In genomic region chr17:31541559-31541958, GRCh38 we compare ENCODE assay signal across 14 cellular contexts.
A peak's percentile ranks its signal among the peaks of the same experiment; 100 is the strongest.
DNase-seq lines count a peak whose midpoint lies in the region; ATAC-seq and TF ChIP-seq lines count a peak whose summit lies in the region.
"Had no signal": no experiment of that assay in that cellular context is flagged by ENCODE, and none has a peak within 500 bp of the region (broad histone marks: within the 10 kb centered on the region; RNA-seq: fewer than 3 reads in every experiment).

No MANE protein-coding gene starts in this region.

- TF ChIP-seq CTCF in GM13976 (IDR thresholded peaks at IDR 0.05; ENCODE audit: borderline replicate concordance, control extremely low read depth, extremely low read depth, insufficient read depth, missing control alignments) = no peak

- no peaks in the 10 kb centered on the region for H3K79me2 ChIP-seq in GM23248 (ENCODE audit: insufficient read depth)

- H3K27ac ChIP-seq in GM23248 = no peak overlapping the region
- H3K27ac ChIP-seq: neural progenitor cell, tibial nerve had no signal

- no peaks in the 10 kb centered on the region for H4K20me1 ChIP-seq in GM23248 (ENCODE audit: insufficient read depth)

- no peaks in the 10 kb centered on the region for H3F3A ChIP-seq in GM23248 (ENCODE audit: insufficient read depth)

- WGBS in GM23248 (ENCODE audit: low coverage in 1 of 2, low lambda C conversion rate in 2 of 2, missing lambda C conversion rate in 2 of 2), 2 experiments = 66 to 79% methylated on average over 5 of the region's 5 CpGs

- in situ Hi-C loops in GM23248 (cut with MboI) (no loop called here), SK-MEL-5 (cut with HindIII; ENCODE audit: low pct_unique_long_range_greater_than_20kb, low sequenced_read_pairs) (no loop called here), GM13976 (cut with MboI; ENCODE audit: low sequenced_read_pairs, unreplicated experiment) (no loop called here)

- peak; percentile 52 for DNase-seq in DMS53 (lab: John Stamatoyannopoulos, UW)
- DNase-seq in DMS53 treated with DMSO at 0.1 percent for 48 hours (lab: John Stamatoyannopoulos, UW; ENCODE audit: unreplicated experiment) = no peak
- peak; percentile 62 for DNase-seq in GM23248
- DNase-seq in SK-MEL-5 (ENCODE audit: low read depth, low spot score) = peak; percentile 43
- no peak for DNase-seq in left lobe of liver (ENCODE audit: low spot score)
- DNase-seq in GM13976 (ENCODE audit: low spot score) = no peak
- DNase-seq in NCI-H2081 (lab: John Stamatoyannopoulos, UW) = no peak
- no peak for DNase-seq in NCI-H187 (lab: John Stamatoyannopoulos, UW)
- DNase-seq: activated B cell treated with CpG ODN at 0.5 μM for 24 hours; activated naive CD4-positive, alpha-beta T cell; GOT3; stimulated activated CD4-positive, alpha-beta T cell treated with anti-CD3 and anti-CD28 coated beads, Interleukin-4, amount 100 ng/mL, for 1 hour had no signal

- H3K4me2 ChIP-seq in GM23248 (ENCODE audit: unreplicated experiment) = no peak overlapping the region
- H3K4me2 ChIP-seq: neural progenitor cell had no signal

- H3K4me3 ChIP-seq in GM23248 = no peak overlapping the region
- H3K4me3 ChIP-seq: neural progenitor cell, tibial nerve had no signal

- no peak overlapping the region for H2AFZ ChIP-seq in GM23248
- H2AFZ ChIP-seq: neural progenitor cell had no signal

- H3K36me3 ChIP-seq in GM23248 (ENCODE audit: low read depth) = no peaks in the 10 kb centered on the region
- H3K36me3 ChIP-seq: neural progenitor cell, tibial nerve had no signal

- ATAC-seq in left lobe of liver = peak; percentile 77

- H3K4me1 ChIP-seq in GM23248 (ENCODE audit: insufficient read depth) = peaks cover 8% of the 10 kb centered on the region
- H3K4me1 ChIP-seq: neural progenitor cell had no signal

- H3K27me3 ChIP-seq in GM23248 (replicated peaks; ENCODE audit: insufficient read depth) = no peaks in the 10 kb centered on the region
- H3K27me3 ChIP-seq: neural progenitor cell, tibial nerve had no signal

- H3K9ac ChIP-seq in GM23248 = no peak overlapping the region
- H3K9ac ChIP-seq: neural progenitor cell had no signal

- no peaks in the 10 kb centered on the region for H3K9me3 ChIP-seq in GM23248 (ENCODE audit: low read depth)
- H3K9me3 ChIP-seq: tibial nerve had no signal

- no peaks in the 10 kb centered on the region for H3K9me2 ChIP-seq in GM23248 (ENCODE audit: insufficient read depth)

Comparison
In these comparisons a context has a peak if more than half of its experiments do, and no peak if none do; other contexts are left out.
1. DNase-seq: peak in DMS53 (single experiment), GM23248 (single experiment) and SK-MEL-5 (single experiment); none in DMS53 treated with DMSO at 0.1 percent for 48 hours (single experiment), left lobe of liver (single experiment), GM13976 (single experiment), NCI-H2081 (0 of 2) and NCI-H187 (0 of 2).